In the genomic region with DNA sequence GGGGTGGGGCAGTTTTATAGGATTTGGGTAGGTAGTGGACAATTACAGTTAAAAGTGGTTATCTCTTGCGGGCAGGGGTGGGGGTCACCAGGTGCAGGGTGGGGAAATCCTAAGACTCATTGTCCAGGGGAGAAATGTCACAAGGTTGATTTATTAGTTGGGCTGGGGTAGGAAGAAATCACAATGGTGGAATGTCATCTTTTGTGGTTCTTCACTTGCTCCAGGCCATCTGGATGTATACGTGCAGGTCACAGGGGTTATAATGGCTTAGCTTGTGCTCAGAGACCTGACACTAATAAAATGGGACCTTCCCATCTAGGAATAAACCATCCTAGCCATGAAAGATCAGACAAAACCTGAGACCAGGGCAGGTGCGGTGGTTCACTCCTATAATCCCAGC, we compare ENCODE assay signal across 1 cellular context.
TF ChIP-seq lines count a peak whose summit lies in the region.

No MANE protein-coding gene starts in this region.

TF ChIP-seq in K562, 482 proteins besides CTCF, POLR2A, EP300 and RAD21:
- TF ChIP-seq MECOM (CRISPR knock-in tag; IDR thresholded peaks at IDR 0.05) (0 out of 2 replicates have a peak, but pooled peaks have one; percentile 11), SNRNP70 (optimal IDR thresholded peaks at IDR 0.05; ENCODE audit: low read depth, low read length) (no peak), PYGO2 (tag; IDR thresholded peaks at IDR 0.05) (no peak), ARNT (IDR thresholded peaks at IDR 0.05) (peak in 1 of 2 experiments; percentile 73; a peak in 1 of 4 replicates), BDP1 (IDR thresholded peaks at IDR 0.05; ENCODE audit: insufficient read depth, insufficient read length) (no peak), JUND (IDR thresholded peaks at IDR 0.05; ENCODE audit: borderline replicate concordance, low read depth, low read length) (no peak), JUND (tag; IDR thresholded peaks at IDR 0.05; ENCODE audit: borderline replicate concordance, low read depth, low read length) (no peak), RB1 (IDR thresholded peaks at IDR 0.05; ENCODE audit: low read depth) (no peak), RFX1 (IDR thresholded peaks at IDR 0.05) (no peak), ZNF23 (CRISPR knock-in tag; IDR thresholded peaks at IDR 0.05) (peak; percentile 25; the same call in 1 of the 2 replicates), PKNOX1 (IDR thresholded peaks at IDR 0.05) (peak; percentile 76), NFXL1 (CRISPR knock-in tag; IDR thresholded peaks at IDR 0.05) (no peak), TEAD1 (CRISPR knock-in tag; IDR thresholded peaks at IDR 0.05) (peak in 1 of 2 experiments; percentile 70; a peak in 2 of 4 replicates), ELF1 (tag; IDR thresholded peaks at IDR 0.05) (no peak), ZEB2 (IDR thresholded peaks at IDR 0.05) (no peak), ZBTB17 (CRISPR knock-in tag; IDR thresholded peaks at IDR 0.05) (0 out of 2 replicates have a peak, but pooled peaks have one; percentile 42), ZNF764 (CRISPR knock-in tag; IDR thresholded peaks at IDR 0.05; ENCODE audit: low read depth) (no peak), POLR2AphosphoS5 (IDR thresholded peaks at IDR 0.05; ENCODE audit: control insufficient read depth, insufficient read depth, low read depth, low read length) (no peak), ARID1B (IDR thresholded peaks at IDR 0.05) (peak; percentile 28; the same call in 1 of the 2 replicates), ZNF668 (CRISPR knock-in tag; IDR thresholded peaks at IDR 0.05) (peak; percentile 79; the same call in 1 of the 2 replicates), MEIS2 (IDR thresholded peaks at IDR 0.05; ENCODE audit: partially characterized antibody) (peak; percentile 72), ZNF212 (CRISPR knock-in tag; IDR thresholded peaks at IDR 0.05) (no peak), SOX6 (IDR thresholded peaks at IDR 0.05) (0 out of 2 replicates have a peak, but pooled peaks have one; percentile 38), HDAC1 (IDR thresholded peaks at IDR 0.05) (no peak), CBFA2T2 (conservative IDR thresholded peaks at IDR 0.05) (0 out of 2 replicates have a peak, but pooled peaks have one; percentile 11), ELF2 (CRISPR knock-in tag; IDR thresholded peaks at IDR 0.05) (no peak), HDAC3 (IDR thresholded peaks at IDR 0.05; ENCODE audit: borderline replicate concordance, partially characterized antibody) (no peak), SIX5 (IDR thresholded peaks at IDR 0.05; ENCODE audit: borderline replicate concordance in 1 of 2, insufficient read depth in 1 of 2, low read depth in 1 of 2, low read length in 2 of 2) (no peak), ETV1 (tag; conservative IDR thresholded peaks at IDR 0.05; ENCODE audit: low read depth) (no peak), ATF4 (CRISPR knock-in tag; IDR thresholded peaks at IDR 0.05) (0 out of 2 replicates have a peak, but pooled peaks have one; percentile 64), NR2C1 (IDR thresholded peaks at IDR 0.05) (no peak), NR2C1 (tag; IDR thresholded peaks at IDR 0.05) (0 out of 2 replicates have a peak, but pooled peaks have one; percentile 10), PTTG1 (tag; IDR thresholded peaks at IDR 0.05; ENCODE audit: low read depth) (no peak), COPS2 (conservative IDR thresholded peaks at IDR 0.05) (no peak), CEBPG (CRISPR knock-in tag; IDR thresholded peaks at IDR 0.05) (no peak), CEBPG (tag; conservative IDR thresholded peaks at IDR 0.05 in 1 of 2, IDR thresholded peaks at IDR 0.05 in 1 of 2) (no peak), CBFA2T3 (IDR thresholded peaks at IDR 0.05) (peak; percentile 39; the same call in 1 of the 2 replicates), NR2C2 (CRISPR knock-in tag; IDR thresholded peaks at IDR 0.05) (no peak), NR2C2 (tag; IDR thresholded peaks at IDR 0.05) (peak; percentile 7; the same call in 1 of the 2 replicates), CTBP1 (IDR thresholded peaks at IDR 0.05; ENCODE audit: borderline replicate concordance) (no peak), EWSR1 (IDR thresholded peaks at IDR 0.05; ENCODE audit: borderline replicate concordance, low read depth, partially characterized antibody) (no peak), TFAM (CRISPR knock-in tag; conservative IDR thresholded peaks at IDR 0.05) (no peak), MEF2D (tag; conservative IDR thresholded peaks at IDR 0.05; ENCODE audit: low read depth) (no peak), MAFK (IDR thresholded peaks at IDR 0.05; ENCODE audit: low read length) (no peak), ZNF280A (IDR thresholded peaks at IDR 0.05; ENCODE audit: low read depth, partially characterized antibody) (no peak), ZFP1 (CRISPR knock-in tag; IDR thresholded peaks at IDR 0.05) (peak; percentile 64; the same call in 1 of the 2 replicates)
- TF ChIP-seq, protein P1, sequence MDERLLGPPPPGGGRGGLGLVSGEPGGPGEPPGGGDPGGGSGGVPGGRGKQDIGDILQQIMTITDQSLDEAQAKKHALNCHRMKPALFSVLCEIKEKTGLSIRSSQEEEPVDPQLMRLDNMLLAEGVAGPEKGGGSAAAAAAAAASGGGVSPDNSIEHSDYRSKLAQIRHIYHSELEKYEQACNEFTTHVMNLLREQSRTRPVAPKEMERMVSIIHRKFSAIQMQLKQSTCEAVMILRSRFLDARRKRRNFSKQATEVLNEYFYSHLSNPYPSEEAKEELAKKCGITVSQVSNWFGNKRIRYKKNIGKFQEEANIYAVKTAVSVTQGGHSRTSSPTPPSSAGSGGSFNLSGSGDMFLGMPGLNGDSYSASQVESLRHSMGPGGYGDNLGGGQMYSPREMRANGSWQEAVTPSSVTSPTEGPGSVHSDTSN (CRISPR knock-in tag; IDR thresholded peaks at IDR 0.05; ENCODE audit: low read depth) = no peak
- TF ChIP-seq, protein P1 (tag; conservative IDR thresholded peaks at IDR 0.05; ENCODE audit: low read depth) = peak; percentile 50; the same call in 1 of the 2 replicates
- TF ChIP-seq, protein P2, sequence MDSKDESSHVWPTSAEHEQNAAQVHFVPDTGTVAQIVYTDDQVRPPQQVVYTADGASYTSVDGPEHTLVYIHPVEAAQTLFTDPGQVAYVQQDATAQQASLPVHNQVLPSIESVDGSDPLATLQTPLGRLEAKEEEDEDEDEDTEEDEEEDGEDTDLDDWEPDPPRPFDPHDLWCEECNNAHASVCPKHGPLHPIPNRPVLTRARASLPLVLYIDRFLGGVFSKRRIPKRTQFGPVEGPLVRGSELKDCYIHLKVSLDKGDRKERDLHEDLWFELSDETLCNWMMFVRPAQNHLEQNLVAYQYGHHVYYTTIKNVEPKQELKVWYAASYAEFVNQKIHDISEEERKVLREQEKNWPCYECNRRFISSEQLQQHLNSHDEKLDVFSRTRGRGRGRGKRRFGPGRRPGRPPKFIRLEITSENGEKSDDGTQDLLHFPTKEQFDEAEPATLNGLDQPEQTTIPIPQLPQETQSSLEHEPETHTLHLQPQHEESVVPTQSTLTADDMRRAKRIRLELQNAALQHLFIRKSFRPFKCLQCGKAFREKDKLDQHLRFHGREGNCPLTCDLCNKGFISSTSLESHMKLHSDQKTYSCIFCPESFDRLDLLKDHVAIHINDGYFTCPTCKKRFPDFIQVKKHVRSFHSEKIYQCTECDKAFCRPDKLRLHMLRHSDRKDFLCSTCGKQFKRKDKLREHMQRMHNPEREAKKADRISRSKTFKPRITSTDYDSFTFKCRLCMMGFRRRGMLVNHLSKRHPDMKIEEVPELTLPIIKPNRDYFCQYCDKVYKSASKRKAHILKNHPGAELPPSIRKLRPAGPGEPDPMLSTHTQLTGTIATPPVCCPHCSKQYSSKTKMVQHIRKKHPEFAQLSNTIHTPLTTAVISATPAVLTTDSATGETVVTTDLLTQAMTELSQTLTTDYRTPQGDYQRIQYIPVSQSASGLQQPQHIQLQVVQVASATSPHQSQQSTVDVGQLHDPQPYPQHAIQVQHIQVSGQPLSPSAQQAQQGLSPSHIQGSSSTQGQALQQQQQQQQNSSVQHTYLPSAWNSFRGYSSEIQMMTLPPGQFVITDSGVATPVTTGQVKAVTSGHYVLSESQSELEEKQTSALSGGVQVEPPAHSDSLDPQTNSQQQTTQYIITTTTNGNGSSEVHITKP (IDR thresholded peaks at IDR 0.05; ENCODE audit: partially characterized antibody) = peak; percentile 22
- TF ChIP-seq, protein P3, sequence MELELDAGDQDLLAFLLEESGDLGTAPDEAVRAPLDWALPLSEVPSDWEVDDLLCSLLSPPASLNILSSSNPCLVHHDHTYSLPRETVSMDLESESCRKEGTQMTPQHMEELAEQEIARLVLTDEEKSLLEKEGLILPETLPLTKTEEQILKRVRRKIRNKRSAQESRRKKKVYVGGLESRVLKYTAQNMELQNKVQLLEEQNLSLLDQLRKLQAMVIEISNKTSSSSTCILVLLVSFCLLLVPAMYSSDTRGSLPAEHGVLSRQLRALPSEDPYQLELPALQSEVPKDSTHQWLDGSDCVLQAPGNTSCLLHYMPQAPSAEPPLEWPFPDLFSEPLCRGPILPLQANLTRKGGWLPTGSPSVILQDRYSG (tag; conservative IDR thresholded peaks at IDR 0.05; ENCODE audit: low read depth) = 0 out of 2 replicates have a peak, but pooled peaks have one; percentile 21
- TF ChIP-seq, protein P4, sequence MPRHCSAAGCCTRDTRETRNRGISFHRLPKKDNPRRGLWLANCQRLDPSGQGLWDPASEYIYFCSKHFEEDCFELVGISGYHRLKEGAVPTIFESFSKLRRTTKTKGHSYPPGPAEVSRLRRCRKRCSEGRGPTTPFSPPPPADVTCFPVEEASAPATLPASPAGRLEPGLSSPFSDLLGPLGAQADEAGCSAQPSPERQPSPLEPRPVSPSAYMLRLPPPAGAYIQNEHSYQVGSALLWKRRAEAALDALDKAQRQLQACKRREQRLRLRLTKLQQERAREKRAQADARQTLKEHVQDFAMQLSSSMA (CRISPR knock-in tag; IDR thresholded peaks at IDR 0.05) = no peak
